Comparison of ENCODE assay signal across 21 cellular contexts in genomic region chr2:164143183-164143930, GRCh38.
"Had no signal": no experiment of that assay in that cellular context is flagged by ENCODE, and none has a peak within 500 bp of the region (broad histone marks: within the 10 kb centered on the region; RNA-seq: fewer than 3 reads in every experiment).

No MANE protein-coding gene starts in this region.

- H3K9me3 ChIP-seq: MG63, SJCRH30 had no signal

- H3K27me3 ChIP-seq: MG63, SJCRH30 had no signal

- H3K4me3 ChIP-seq: MG63, SJCRH30 had no signal

- H3K36me3 ChIP-seq: MG63, SJCRH30 had no signal

- DNase-seq: Karpas-422, KG1, MG63, NCI-H1092, NCI-H1105 treated with DMSO at 0.1 percent for 48 hours, NCI-H1417 treated with DMSO at 0.1 percent for 48 hours, NCI-H146, NCI-H1694 treated with DMSO at 0.1 percent for 48 hours, NCI-H1930, NCI-H2081, NCI-H2107, NCI-H2227 treated with DMSO at 0.1 percent for 48 hours, NCI-H510A, NCI-H524 treated with DMSO at 0.1 percent for 48 hours, NCI-H69, NCI-H774, RPMI8226, SHP77, SJCRH30 had no signal

- H3K27ac ChIP-seq: HL-60, SJCRH30 had no signal

- H3K4me1 ChIP-seq: SJCRH30 had no signal

- ATAC-seq: SK-N-SH treated with all-trans-retinoic acid at 6 μM for 48 hours had no signal
